ENCODE assay signal across 30 cellular contexts in the genomic region with DNA sequence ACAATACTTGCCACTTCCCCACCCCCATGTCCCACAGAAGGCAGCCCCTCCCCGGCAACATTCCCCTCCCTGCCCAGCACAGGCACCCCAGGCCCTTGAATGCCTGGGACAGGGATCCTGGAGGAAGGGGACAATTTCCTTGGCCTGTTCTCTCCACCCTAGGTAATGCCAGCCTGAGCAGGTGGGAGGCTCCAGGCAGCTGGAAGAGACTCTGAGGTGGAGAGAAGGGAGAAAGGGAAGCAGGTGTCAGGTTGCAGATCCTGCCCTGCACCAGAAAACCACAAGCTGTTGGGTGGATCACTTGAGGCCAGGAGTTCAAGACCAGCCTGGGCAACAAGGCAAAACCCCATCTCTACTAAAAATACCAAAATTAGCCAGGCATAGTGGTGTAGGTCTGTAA. TPM values are rescaled to one million over a fixed set of nuclear protein-coding genes. Genes with fewer than 3 reads are reported as not detected.
"Had no signal": no experiment of that assay in that cellular context is flagged by ENCODE, and none has a peak within 500 bp of the region (broad histone marks: within the 10 kb centered on the region; RNA-seq: fewer than 3 reads in every experiment).

No MANE protein-coding gene starts in this region.

- H3K27ac ChIP-seq: heart right ventricle, neural progenitor cell, tibial artery, WERI-Rb-1 had no signal

- H3K4me3 ChIP-seq: heart right ventricle, lung, neural progenitor cell, tibial artery had no signal

- H3K27me3 Mint-ChIP-seq: activated naive CD4-positive, alpha-beta T cell treated with anti-CD3 and anti-CD28 coated beads, Interleukin-2, amount 50 U/mL, for 24 hours; brain had no signal

- H3K36me3 ChIP-seq: neural progenitor cell, WERI-Rb-1 had no signal

- H3K9me3 ChIP-seq: heart right ventricle, tibial artery had no signal

- DNase-seq: activated CD4-positive, alpha-beta T cell treated with anti-CD3 and anti-CD28 coated beads for 1 hour; activated CD4-positive, alpha-beta T cell treated with anti-CD3 and anti-CD28 coated beads, Interleukin-2, amount 50 U/mL, for 1 hour; activated CD8-positive, alpha-beta T cell treated with anti-CD3 and anti-CD28 coated beads, Interleukin-2, amount 10 ng/mL, durations not matched to agents 7 days and 5 days; activated gamma-delta T cell treated with Interleukin-2 at 50 U/mL for 16 hours; aorta; effector CD8-positive, alpha-beta T cell; erythroblast; foreskin fibroblast; heart right ventricle; kidney; naive thymus-derived CD4-positive, alpha-beta T cell; small intestine; stimulated activated CD4-positive, alpha-beta T cell treated with anti-CD3 and anti-CD28 coated beads, Interleukin-2, amount 100 ng/mL, for 24 hours; stimulated activated naive CD8-positive, alpha-beta T cell treated with anti-CD3 and anti-CD28 coated beads, Interleukin-15, amount 100 ng/mL, for 72 hours; tibial artery; WERI-Rb-1 had no signal

- H3K4me3 Mint-ChIP-seq: activated CD8-positive, alpha-beta T cell treated with anti-CD3 and anti-CD28 coated beads, Interleukin-2, amount 10 ng/mL, durations not matched to agents 7 days and 5 days; activated naive CD4-positive, alpha-beta T cell treated with anti-CD3 and anti-CD28 coated beads, Interleukin-2, amount 50 U/mL, for 24 hours; dendritic cell treated with granulocyte-macrophage colony-stimulating factor and Interleukin-4, amounts not matched to agents 40 ng/mL and 50 ng/mL, for 4 days; stimulated activated naive CD8-positive, alpha-beta T cell treated with anti-CD3 and anti-CD28 coated beads, Interleukin-15, amount 100 ng/mL, for 72 hours had no signal

- H3K27ac Mint-ChIP-seq: activated CD8-positive, alpha-beta T cell treated with anti-CD3 and anti-CD28 coated beads, Interleukin-2, amount 10 ng/mL, durations not matched to agents 7 days and 5 days; activated naive CD4-positive, alpha-beta T cell treated with anti-CD3 and anti-CD28 coated beads, Interleukin-2, amount 50 U/mL, for 24 hours; brain; dendritic cell treated with granulocyte-macrophage colony-stimulating factor and Interleukin-4, amounts not matched to agents 40 ng/mL and 50 ng/mL, for 4 days; naive thymus-derived CD4-positive, alpha-beta T cell; neural progenitor cell; stimulated activated effector memory CD8-positive, alpha-beta T cell treated with anti-CD3 and anti-CD28 coated beads, Interleukin-12 subunit alpha, Interleukin-12 subunit beta, amount 100 ng/mL, for 72 hours had no signal

- H3K9me3 Mint-ChIP-seq: activated naive CD4-positive, alpha-beta T cell treated with anti-CD3 and anti-CD28 coated beads, Interleukin-2, amount 50 U/mL, for 24 hours; dendritic cell treated with granulocyte-macrophage colony-stimulating factor and Interleukin-4, amounts not matched to agents 40 ng/mL and 50 ng/mL, for 4 days; naive thymus-derived CD4-positive, alpha-beta T cell; neural progenitor cell; stimulated activated effector memory CD8-positive, alpha-beta T cell treated with anti-CD3 and anti-CD28 coated beads, Interleukin-12 subunit alpha, Interleukin-12 subunit beta, amount 100 ng/mL, for 72 hours; stimulated activated naive CD8-positive, alpha-beta T cell treated with anti-CD3 and anti-CD28 coated beads, Interleukin-15, amount 100 ng/mL, for 72 hours had no signal

- ATAC-seq: activated CD8-positive, alpha-beta T cell treated with anti-CD3 and anti-CD28 coated beads, Interleukin-2, amount 10 ng/mL, durations not matched to agents 7 days and 5 days; heart right ventricle; left lobe of liver; naive thymus-derived CD4-positive, alpha-beta T cell; sciatic nerve; stimulated activated effector memory CD8-positive, alpha-beta T cell treated with anti-CD3 and anti-CD28 coated beads, Interleukin-12 subunit alpha, Interleukin-12 subunit beta, amount 100 ng/mL, for 72 hours; stimulated activated naive CD8-positive, alpha-beta T cell treated with anti-CD3 and anti-CD28 coated beads, Interleukin-15, amount 100 ng/mL, for 72 hours had no signal

RNA-seq across cellular contexts. Expression of a gene that starts 43.8 kb away (rescaled TPM):
- total RNA-seq: activated CD8-positive, alpha-beta T cell treated with anti-CD3 and anti-CD28 coated beads, Interleukin-2, amount 10 ng/mL, durations not matched to agents 7 days and 5 days; aorta; fibroblast of lung; heart right ventricle; kidney; left lobe of liver; lung; mesenteric fat pad; naive thymus-derived CD4-positive, alpha-beta T cell; osteoblast; posterior vena cava; renal cortical epithelial cell; sciatic nerve; ureter had no signal

RNA-seq across cellular contexts. Expression of a gene that starts 51.5 kb away (rescaled TPM):
- total RNA-seq: activated CD8-positive, alpha-beta T cell treated with anti-CD3 and anti-CD28 coated beads, Interleukin-2, amount 10 ng/mL, durations not matched to agents 7 days and 5 days; fibroblast of lung; left lobe of liver; naive thymus-derived CD4-positive, alpha-beta T cell; osteoblast; renal cortical epithelial cell had no signal

RNA-seq across cellular contexts. Expression of a gene that starts 55.3 kb away (rescaled TPM):
- total RNA-seq: activated CD8-positive, alpha-beta T cell treated with anti-CD3 and anti-CD28 coated beads, Interleukin-2, amount 10 ng/mL, durations not matched to agents 7 days and 5 days; aorta; heart right ventricle; kidney; left lobe of liver; mesenteric fat pad; naive thymus-derived CD4-positive, alpha-beta T cell; osteoblast; posterior vena cava; renal cortical epithelial cell; sciatic nerve; ureter had no signal
